In genomic region chr22:46541536-46541935, GRCh38 we compare ENCODE assay signal across 4 cellular contexts.
"Had no signal": no experiment of that assay in that cellular context is flagged by ENCODE, and none has a peak within 500 bp of the region (broad histone marks: within the 10 kb centered on the region; RNA-seq: fewer than 3 reads in every experiment).

No MANE protein-coding gene starts in this region.

- H3K4me3 ChIP-seq: body of pancreas, colonic mucosa, thoracic aorta had no signal

- FAIRE-seq: endometrium had no signal

- H3K27ac ChIP-seq: body of pancreas, colonic mucosa, thoracic aorta had no signal

- H3K9me3 ChIP-seq: body of pancreas, colonic mucosa, thoracic aorta had no signal

- H3K36me3 ChIP-seq: colonic mucosa, thoracic aorta had no signal
